17 cellular contexts compared by ENCODE assay signal in genomic region chr2:227528803-227529202, GRCh38.
"Had no signal": no experiment of that assay in that cellular context is flagged by ENCODE, and none has a peak within 500 bp of the region (broad histone marks: within the 10 kb centered on the region; RNA-seq: fewer than 3 reads in every experiment).

No MANE protein-coding gene starts in this region.

- H3K4me3 Mint-ChIP-seq: brain; memory B cell; naive thymus-derived CD4-positive, alpha-beta T cell had no signal

- ATAC-seq: left ventricle myocardium superior; mucosa of descending colon; naive thymus-derived CD4-positive, alpha-beta T cell; right lobe of liver had no signal

- H3K27ac ChIP-seq: esophagus squamous epithelium, ovary, right lobe of liver, SJSA1 had no signal

- H3K27me3 Mint-ChIP-seq: brain; memory B cell; naive thymus-derived CD4-positive, alpha-beta T cell had no signal

- H3K4me3 ChIP-seq: esophagus squamous epithelium, mucosa of descending colon, ovary, right lobe of liver, SJSA1 had no signal

- DNase-seq: activated naive CD4-positive, alpha-beta T cell; cortex of kidney; effector CD8-positive, alpha-beta T cell; esophagus squamous epithelium; foreskin fibroblast; glutamatergic neuron; kidney glomerular epithelial cell; left ventricle myocardium superior; mucosa of descending colon; naive thymus-derived CD4-positive, alpha-beta T cell; ovary; right lobe of liver; stimulated activated CD4-positive, alpha-beta T cell treated with anti-CD3 and anti-CD28 coated beads, Interleukin-1b, Interleukin-23, amount 100 ng/mL, for 48 hours had no signal

- H3K9me3 Mint-ChIP-seq: brain; memory B cell; naive thymus-derived CD4-positive, alpha-beta T cell had no signal

- H3K4me1 ChIP-seq: esophagus squamous epithelium, right lobe of liver, SJSA1 had no signal

- H3K27me3 ChIP-seq: esophagus squamous epithelium, ovary, right lobe of liver, SJSA1 had no signal

- H3K27ac Mint-ChIP-seq: memory B cell had no signal

- FAIRE-seq: endothelial cell of umbilical vein had no signal
